8 cellular contexts compared by ENCODE assay signal in the genomic region with DNA sequence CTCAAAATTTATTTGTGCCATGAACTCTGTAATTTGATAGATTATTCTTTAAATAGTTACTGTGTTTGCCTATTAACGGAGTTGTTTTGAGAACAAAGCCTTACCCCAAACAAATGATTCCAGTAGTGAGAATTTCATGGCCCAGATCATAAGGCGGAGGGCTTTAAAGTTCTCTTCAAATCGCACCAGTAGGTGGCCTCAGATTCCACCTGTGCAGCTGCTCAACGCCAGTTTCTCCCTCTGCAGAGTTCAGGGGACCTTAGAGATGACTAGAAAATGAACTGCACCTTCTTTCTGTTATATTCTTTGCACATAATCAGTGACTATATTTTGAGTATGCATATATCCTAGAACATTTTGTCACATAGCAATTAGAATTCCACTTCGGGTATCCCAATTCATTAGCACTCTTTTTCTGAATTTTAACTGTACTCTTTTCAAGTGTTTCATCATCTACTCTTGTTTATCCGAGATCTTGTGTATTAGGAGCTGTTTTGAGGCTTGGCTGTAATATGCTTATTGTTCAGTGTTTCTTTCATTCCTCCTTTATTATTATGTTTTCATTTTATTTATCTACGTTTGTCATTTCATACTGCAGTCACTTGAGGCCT.
DNase-seq lines count a peak whose midpoint lies in the region; ATAC-seq, FAIRE-seq and TF ChIP-seq lines count a peak whose summit lies in the region.

No MANE protein-coding gene starts in this region.

- peak; percentile 18 for DNase-seq in DMS53 treated with DMSO at 0.1 percent for 48 hours (lab: John Stamatoyannopoulos, UW; ENCODE audit: unreplicated experiment)
- peak; percentile 67 for DNase-seq in PC-3
- no peak for DNase-seq in esophagus muscularis mucosa (ENCODE audit: extremely low spot score)
- peak; percentile 46 for DNase-seq in small intestine
- DNase-seq in activated effector memory CD4-positive, alpha-beta T cell treated with anti-CD3 and anti-CD28 coated beads, Interleukin-2, amount 50 U/mL, for 16 hours, result no peak
- no peak for DNase-seq in gastrocnemius medialis
- DNase-seq in activated CD4-positive, alpha-beta T cell treated with anti-CD3 and anti-CD28 coated beads for 4 hours, result no peak

- H4K20me1 ChIP-seq in PC-3 (ENCODE audit: low read length), result no peaks in the 10 kb centered on the region

- no peak overlapping the region for H3K4me2 ChIP-seq in PC-3 (ENCODE audit: low read length)

- POLR2A ChIA-PET in PC-3 (lab: Charles Lee; ENCODE audit: unreplicated experiment), result interaction anchor here (0.7 kb wide), 1 partner anchor 66 kb away, joined by 3 read pairs; no protein-coding TSS in a partner anchor

- H3K9ac ChIP-seq in PC-3 (ENCODE audit: low read length), result no peak overlapping the region

- H3K4me3 ChIP-seq in PC-3 (ENCODE audit: low read length), result no peak overlapping the region
- no peak overlapping the region for H3K4me3 ChIP-seq in esophagus muscularis mucosa
- H3K4me3 ChIP-seq in small intestine (ENCODE audit: low read depth in 1 of 2, low read length in 2 of 2), result no peak overlapping the region
- H3K4me3 ChIP-seq in gastrocnemius medialis, result no peak overlapping the region

- no peak for TF ChIP-seq EP300 in esophagus muscularis mucosa (IDR thresholded peaks at IDR 0.05)

- 45% methylated on average over 7 of the region's 7 CpGs for WGBS in esophagus muscularis mucosa
- 39 to 49% (median 46%) methylated on average over 7 of the region's 7 CpGs for WGBS in small intestine, 3 donors

- intact Hi-C loops in PC-3 (cut with micrococcal nuclease), result loop anchor here (1.0 kb wide), 3 partner anchors 229 to 259 kb away; no protein-coding TSS in a partner anchor
- intact Hi-C loops in esophagus muscularis mucosa (cut with DNase I), result no loop called here
- intact Hi-C loops in gastrocnemius medialis (cut with DNase I; ENCODE audit: low total_unique reads), result loop anchor here (2.0 to 10.0 kb wide), 2 partner anchors 61 to 229 kb away; a partner anchor contains a TSS

- no TSS peak for BruUV-seq in PC-3 (replicated peaks; lab: Mats Ljungman, UMichigan)

- ATAC-seq in HG02852 (IDR thresholded peaks at IDR 0.05; ENCODE audit: unreplicated experiment) (peak; percentile 60), PC-3 (peak; percentile 89), gastrocnemius medialis (no peak)

- TF ChIP-seq CTCF in PC-3 (conservative IDR thresholded peaks at IDR 0.05; ENCODE audit: low read depth, low read length) (peak; percentile 82), esophagus muscularis mucosa (IDR thresholded peaks at IDR 0.05) (peak; percentile 21 to 36 (median 30)), gastrocnemius medialis (IDR thresholded peaks at IDR 0.05 in 4 of 5, conservative IDR thresholded peaks at IDR 0.05 in 1 of 5) (peak in 1 of 5 experiments; percentile 38)

- no peaks in the 10 kb centered on the region for H3K36me3 ChIP-seq in PC-3 (ENCODE audit: low read depth, low read length)
- peaks cover 0 to 7% (median 0%) of the 10 kb centered on the region in 4 donors for H3K36me3 ChIP-seq in esophagus muscularis mucosa
- no peaks in the 10 kb centered on the region for H3K36me3 ChIP-seq in small intestine (ENCODE audit: control insufficient read depth in 2 of 2, insufficient read depth in 2 of 2, low read length in 2 of 2)
- H3K36me3 ChIP-seq in gastrocnemius medialis, result peaks cover 0 to 4% of the 10 kb centered on the region in 2 donors

- H3K79me2 ChIP-seq in PC-3 (ENCODE audit: low read length), result no peaks in the 10 kb centered on the region

- H3K4me1 ChIP-seq in PC-3 (ENCODE audit: insufficient read depth, low read length), result no peaks in the 10 kb centered on the region
- H3K4me1 ChIP-seq in esophagus muscularis mucosa, result no peaks in the 10 kb centered on the region
- no peaks in the 10 kb centered on the region for H3K4me1 ChIP-seq in small intestine (ENCODE audit: control insufficient read depth in 2 of 2, insufficient read depth in 1 of 2, low read depth in 1 of 2, low read length in 1 of 2)
- H3K4me1 ChIP-seq in gastrocnemius medialis, result no peaks in the 10 kb centered on the region

- CTCF ChIA-PET in PC-3 (lab: Charles Lee), result interaction anchor here (0.6 kb wide), 1 partner anchor 228 kb away, joined by 4 read pairs; no protein-coding TSS in a partner anchor

- H3K27me3 ChIP-seq in PC-3 (ENCODE audit: low read length), result peaks cover 3% of the 10 kb centered on the region; the same call in 1 of the 2 replicates
- H3K27me3 ChIP-seq in esophagus muscularis mucosa, result no peaks in the 10 kb centered on the region
- no peaks in the 10 kb centered on the region for H3K27me3 ChIP-seq in small intestine (ENCODE audit: control insufficient read depth in 2 of 2, insufficient read depth in 2 of 2, low read length in 2 of 2)
- no peaks in the 10 kb centered on the region for H3K27me3 ChIP-seq in gastrocnemius medialis

- no peaks in the 10 kb centered on the region for H3K9me3 ChIP-seq in PC-3 (ENCODE audit: low read length)
- H3K9me3 ChIP-seq in esophagus muscularis mucosa, result no peaks in the 10 kb centered on the region
- H3K9me3 ChIP-seq in small intestine (ENCODE audit: control insufficient read depth, low read depth), result no peaks in the 10 kb centered on the region
- no peaks in the 10 kb centered on the region for H3K9me3 ChIP-seq in gastrocnemius medialis

- TF ChIP-seq POLR2A in esophagus muscularis mucosa (IDR thresholded peaks at IDR 0.05; ENCODE audit: low read depth) (no peak), gastrocnemius medialis (IDR thresholded peaks at IDR 0.05) (no peak)

- H3K27ac ChIP-seq in PC-3 (ENCODE audit: low read length), result no peak overlapping the region
- H3K27ac ChIP-seq in esophagus muscularis mucosa (replicated peaks in 1 of 4), result no peak overlapping the region
- no peak overlapping the region for H3K27ac ChIP-seq in small intestine (ENCODE audit: low read depth in 1 of 2, low read length in 1 of 2)
- no peak overlapping the region for H3K27ac ChIP-seq in gastrocnemius medialis

- no peak overlapping the region for H2AFZ ChIP-seq in PC-3 (ENCODE audit: low read length)

- in situ Hi-C loops in gastrocnemius medialis (cut with MboI; ENCODE audit: low sequenced_read_pairs in 4 of 4), result no loop called here

- no peaks in the 10 kb centered on the region for H3F3A ChIP-seq in PC-3 (ENCODE audit: low read length, unreplicated experiment)

- no peak for FAIRE-seq in small intestine (lab: Jason Lieb, UNC)

- H3K9me2 ChIP-seq in PC-3 (replicated peaks; ENCODE audit: low read length), result no peaks in the 10 kb centered on the region

Comparison
In these comparisons a context has a peak if more than half of its experiments do, and no peak if none do; other contexts are left out.
1. DNase-seq: peak in DMS53 treated with DMSO at 0.1 percent for 48 hours (single experiment), PC-3 (single experiment) and small intestine (single experiment); none in esophagus muscularis mucosa (single experiment), activated effector memory CD4-positive, alpha-beta T cell treated with anti-CD3 and anti-CD28 coated beads, Interleukin-2, amount 50 U/mL, for 16 hours (single experiment), gastrocnemius medialis (0 of 2) and activated CD4-positive, alpha-beta T cell treated with anti-CD3 and anti-CD28 coated beads for 4 hours (0 of 2).
2. ATAC-seq: peak in HG02852 (single experiment) and PC-3 (single experiment); none in gastrocnemius medialis (0 of 2).